9 cellular contexts compared by ENCODE assay signal in the genomic region with DNA sequence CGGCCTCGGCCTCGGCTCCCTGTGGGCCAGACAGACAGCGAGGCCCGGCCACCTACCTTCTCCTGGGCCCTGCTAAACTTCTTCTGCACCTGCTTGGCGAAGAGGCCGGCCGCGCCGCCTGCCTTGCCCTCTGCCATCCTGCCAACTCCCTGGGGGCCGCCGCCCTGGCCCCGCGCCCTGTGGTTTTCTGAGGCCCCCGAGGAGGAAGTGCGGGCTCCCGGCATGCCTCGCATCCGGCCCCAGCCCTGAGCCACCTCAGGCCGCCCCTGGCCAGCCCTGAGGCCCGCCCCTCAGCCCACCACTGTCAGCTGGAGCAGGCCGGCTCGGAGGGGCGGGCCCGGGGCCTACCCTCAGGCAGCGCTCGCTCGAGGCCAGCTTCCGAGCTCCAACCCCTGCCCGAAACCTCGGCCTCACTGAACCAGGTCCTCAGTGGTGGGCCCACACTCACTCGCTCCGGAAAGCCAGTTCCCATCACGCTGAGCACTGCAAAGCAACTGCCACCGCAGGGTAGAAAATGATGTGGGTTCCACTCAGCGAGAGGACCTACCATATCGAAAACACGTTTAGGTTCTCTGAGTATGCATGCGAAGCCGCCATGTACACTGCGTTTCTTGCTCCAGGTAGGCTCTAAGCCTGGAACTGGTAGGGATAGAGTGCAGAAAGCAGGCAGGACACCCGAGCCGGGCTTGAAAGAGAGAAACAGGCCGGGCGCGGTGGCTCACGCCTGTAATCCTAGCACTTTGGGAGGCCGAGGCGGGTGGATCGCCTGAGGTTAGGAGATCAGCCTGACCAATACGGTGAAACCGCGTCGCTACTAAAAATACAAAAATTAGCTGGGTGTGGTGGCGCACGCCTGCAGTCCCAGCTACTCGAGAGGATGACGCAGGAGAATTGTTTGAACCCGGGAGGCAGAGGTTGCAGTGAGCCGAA. TPM values are rescaled to one million over a fixed set of nuclear protein-coding genes. Genes with fewer than 3 reads are reported as not detected.
DNase-seq lines count a peak whose midpoint lies in the region; ATAC-seq and TF ChIP-seq lines count a peak whose summit lies in the region.
"Had no signal": no experiment of that assay in that cellular context is flagged by ENCODE, and none has a peak within 500 bp of the region (broad histone marks: within the 10 kb centered on the region; RNA-seq: fewer than 3 reads in every experiment).

A gene (minus strand): TSS at position 209 of the 930 bp plus-strand sequence. CDS start 72 bp downstream, at position 137.

- TF ChIP-seq CTCF in GM10266 (IDR thresholded peaks at IDR 0.05; ENCODE audit: control insufficient read depth, insufficient read depth, low read depth, missing control alignments) (no peak), omental fat pad (IDR thresholded peaks at IDR 0.05) (no peak), upper lobe of left lung (IDR thresholded peaks at IDR 0.05) (no peak)

- peak in 2 of 4 donors; percentile 40 to 68 for TF ChIP-seq POLR2A in upper lobe of left lung (IDR thresholded peaks at IDR 0.05)

- peak within 1 kb of the TSS; percentile 82 to 94 (median 90) for H3K27ac ChIP-seq in upper lobe of left lung

- ATAC-seq in HG02610 (IDR thresholded peaks at IDR 0.05; ENCODE audit: unreplicated experiment) (peak; percentile 68), omental fat pad (ENCODE audit: low FRiP score) (no peak), upper lobe of left lung (ENCODE audit: low FRiP score in 2 of 2) (peak; percentile 54 to 77)

- H3K4me3 ChIP-seq in upper lobe of left lung = peak within 1 kb of the TSS in 3 of 4 donors; percentile 38 to 55 (median 47)

- peaks cover 29 to 65% (median 62%) of the 10 kb centered on the region in 4 donors for H3K4me1 ChIP-seq in upper lobe of left lung

- H3K9me3 ChIP-seq in upper lobe of left lung = no peaks in the 10 kb centered on the region

- WGBS in upper lobe of left lung, 2 donors = 81 to 84% methylated on average over 36 to 59 of the region's 60 CpGs

- no peaks in the 10 kb centered on the region for H3K36me3 ChIP-seq in upper lobe of left lung

- TF ChIP-seq EP300 in upper lobe of left lung (IDR thresholded peaks at IDR 0.05) = no peak

- no peaks in the 10 kb centered on the region for H3K27me3 ChIP-seq in upper lobe of left lung

- DNase-seq in GM10266 (ENCODE audit: extremely low spot score) = peak; percentile 78
- peak; percentile 43 to 87 (median 55) for DNase-seq in T-helper 1 cell
- peak; percentile 60 for DNase-seq in activated naive CD4-positive, alpha-beta T cell treated with anti-CD3 and anti-CD28 coated beads, Interleukin-2, amount 50 U/mL, for 16 hours
- DNase-seq in omental fat pad (ENCODE audit: low spot score) = no peak
- DNase-seq in upper lobe of left lung = peak; percentile 72 to 94
- DNase-seq in NCI-H2196 (lab: John Stamatoyannopoulos, UW; ENCODE audit: unreplicated experiment) = no peak
- DNase-seq in NCI-H2227 (lab: John Stamatoyannopoulos, UW; ENCODE audit: unreplicated experiment) = no peak

RNA-seq across cellular contexts. Expression of the gene that starts here (rescaled TPM):
- total RNA-seq in omental fat pad = 10 to 100 TPM in 3 of 4 donors, 1 to 10 TPM in 1; 4.8 to 26.5 (median 13.0) TPM
- 10 to 100 TPM; 16.5 to 54.5 (median 30.6) TPM for total RNA-seq in upper lobe of left lung
- total RNA-seq: fibroblast of lung had no signal

Comparison
In these comparisons a context has a peak if more than half of its experiments do, and no peak if none do; other contexts are left out.
1. DNase-seq: peak in GM10266 (single experiment), T-helper 1 cell (5 of 5), activated naive CD4-positive, alpha-beta T cell treated with anti-CD3 and anti-CD28 coated beads, Interleukin-2, amount 50 U/mL, for 16 hours (single experiment) and upper lobe of left lung (2 of 2); none in omental fat pad (single experiment), NCI-H2196 (single experiment) and NCI-H2227 (single experiment).